Comparison of ENCODE assay signal across 9 cellular contexts in genomic region chr6:16836186-16836981, GRCh38.
DNase-seq lines count a peak whose midpoint lies in the region; ATAC-seq lines count a peak whose summit lies in the region.
"Had no signal": no experiment of that assay in that cellular context is flagged by ENCODE, and none has a peak within 500 bp of the region (broad histone marks: within the 10 kb centered on the region; RNA-seq: fewer than 3 reads in every experiment).

No MANE protein-coding gene starts in this region.

- CTCF ChIA-PET in activated CD8-positive, alpha-beta memory T cell treated with anti-CD3 and anti-CD28 coated beads, Interleukin-2, amount 10 ng/mL, durations not matched to agents 7 days and 5 days (lab: Charles Lee), result interaction anchor here (1.0 to 2.1 kb wide), 9 partner anchors 11 to 326 kb away, joined by 3 to 6 read pairs (median 4); partner anchors contain the start of gene ATXN1

- peaks cover 3% of the 10 kb centered on the region for H3K27me3 Mint-ChIP-seq in activated CD8-positive, alpha-beta memory T cell treated with anti-CD3 and anti-CD28 coated beads, Interleukin-2, amount 10 ng/mL, durations not matched to agents 7 days and 5 days
- peaks cover 8% of the 10 kb centered on the region for H3K27me3 Mint-ChIP-seq in activated T-helper 1 cell treated with anti-CD3 and anti-CD28 coated beads, Interleukin-12 subunit alpha, Interleukin-12 subunit beta, Interleukin-2, Interleukin-4 antibody, amounts not matched to agents 30 ng/mL and 10 ng/mL and 1 ng/mL, durations not matched to agents 14 hours and 24 hours and 36 hours (ENCODE audit: insufficient read depth)

- H3K4me3 Mint-ChIP-seq in activated CD8-positive, alpha-beta memory T cell treated with anti-CD3 and anti-CD28 coated beads, Interleukin-2, amount 10 ng/mL, durations not matched to agents 7 days and 5 days, result peak overlapping the region; percentile 76
- peak overlapping the region; percentile 59 for H3K4me3 Mint-ChIP-seq in activated T-helper 1 cell treated with anti-CD3 and anti-CD28 coated beads, Interleukin-12 subunit alpha, Interleukin-12 subunit beta, Interleukin-2, Interleukin-4 antibody, amounts not matched to agents 30 ng/mL and 10 ng/mL and 1 ng/mL, durations not matched to agents 14 hours and 24 hours and 36 hours
- H3K4me3 Mint-ChIP-seq: neural crest cell had no signal

- DNase-seq in activated CD8-positive, alpha-beta memory T cell treated with anti-CD3 and anti-CD28 coated beads, Interleukin-2, amount 10 ng/mL, durations not matched to agents 7 days and 5 days, result no peak
- no peak for DNase-seq in activated CD8-positive, alpha-beta memory T cell treated with anti-CD3 and anti-CD28 coated beads, Interleukin-2, amount 50 U/mL, for 48 hours
- DNase-seq in activated T-helper 1 cell treated with anti-CD3 and anti-CD28 coated beads, Interleukin-12 subunit alpha, Interleukin-12 subunit beta, Interleukin-2, Interleukin-4 antibody, amounts not matched to agents 30 ng/mL and 10 ng/mL and 1 ng/mL, durations not matched to agents 14 hours and 24 hours and 36 hours (ENCODE audit: low spot score), result no peak
- DNase-seq in GDM1 (lab: John Stamatoyannopoulos, UW), result no peak
- no peak for DNase-seq in mesenteric fat pad (ENCODE audit: low spot score)
- no peak for DNase-seq in NCI-H2227 treated with DMSO at 0.1 percent for 48 hours (lab: John Stamatoyannopoulos, UW)

- H3K36me3 Mint-ChIP-seq in activated CD8-positive, alpha-beta memory T cell treated with anti-CD3 and anti-CD28 coated beads, Interleukin-2, amount 10 ng/mL, durations not matched to agents 7 days and 5 days, result no peaks in the 10 kb centered on the region
- H3K36me3 Mint-ChIP-seq in activated T-helper 1 cell treated with anti-CD3 and anti-CD28 coated beads, Interleukin-12 subunit alpha, Interleukin-12 subunit beta, Interleukin-2, Interleukin-4 antibody, amounts not matched to agents 30 ng/mL and 10 ng/mL and 1 ng/mL, durations not matched to agents 14 hours and 24 hours and 36 hours (ENCODE audit: low read depth), result no peaks in the 10 kb centered on the region

- no peaks in the 10 kb centered on the region for H3K9me3 Mint-ChIP-seq in activated CD8-positive, alpha-beta memory T cell treated with anti-CD3 and anti-CD28 coated beads, Interleukin-2, amount 10 ng/mL, durations not matched to agents 7 days and 5 days (ENCODE audit: low read depth)
- no peaks in the 10 kb centered on the region for H3K9me3 Mint-ChIP-seq in activated T-helper 1 cell treated with anti-CD3 and anti-CD28 coated beads, Interleukin-12 subunit alpha, Interleukin-12 subunit beta, Interleukin-2, Interleukin-4 antibody, amounts not matched to agents 30 ng/mL and 10 ng/mL and 1 ng/mL, durations not matched to agents 14 hours and 24 hours and 36 hours

- peaks cover 39% of the 10 kb centered on the region for H3K4me1 Mint-ChIP-seq in activated CD8-positive, alpha-beta memory T cell treated with anti-CD3 and anti-CD28 coated beads, Interleukin-2, amount 10 ng/mL, durations not matched to agents 7 days and 5 days
- peaks cover 25% of the 10 kb centered on the region for H3K4me1 Mint-ChIP-seq in activated T-helper 1 cell treated with anti-CD3 and anti-CD28 coated beads, Interleukin-12 subunit alpha, Interleukin-12 subunit beta, Interleukin-2, Interleukin-4 antibody, amounts not matched to agents 30 ng/mL and 10 ng/mL and 1 ng/mL, durations not matched to agents 14 hours and 24 hours and 36 hours (ENCODE audit: low read depth)

- no peaks in the 10 kb centered on the region for H3K36me3 ChIP-seq in mucosa of rectum (ENCODE audit: control insufficient read depth in 2 of 2, insufficient read depth in 2 of 2, low read length in 2 of 2)

- peak overlapping the region; percentile 20 to 46 for H3K4me3 ChIP-seq in mucosa of rectum (ENCODE audit: low read length in 2 of 2)

- H3K9me3 ChIP-seq in mucosa of rectum (ENCODE audit: control insufficient read depth in 2 of 2, low read length in 2 of 2), result no peaks in the 10 kb centered on the region

- H3K4me1 ChIP-seq in mucosa of rectum (ENCODE audit: control insufficient read depth in 2 of 2, insufficient read depth in 2 of 2, low read length in 2 of 2), result no peaks in the 10 kb centered on the region

- H3K9ac ChIP-seq in mucosa of rectum (ENCODE audit: low read depth in 1 of 2, low read length in 2 of 2), result no peak overlapping the region

- intact Hi-C loops in activated T-helper 1 cell treated with anti-CD3 and anti-CD28 coated beads, Interleukin-12 subunit alpha, Interleukin-12 subunit beta, Interleukin-2, Interleukin-4 antibody, amounts not matched to agents 30 ng/mL and 10 ng/mL and 1 ng/mL, durations not matched to agents 14 hours and 24 hours and 36 hours (cut with micrococcal nuclease), result loop anchor here (1.0 to 5.0 kb wide), 6 partner anchors 66 to 514 kb away; partner anchors contain the start of gene ATXN1

- peak; percentile 72 for ATAC-seq in activated CD8-positive, alpha-beta memory T cell treated with anti-CD3 and anti-CD28 coated beads, Interleukin-2, amount 10 ng/mL, durations not matched to agents 7 days and 5 days
- ATAC-seq in HG02885 (IDR thresholded peaks at IDR 0.05; ENCODE audit: poor library complexity, unreplicated experiment), result peak; percentile 79

- no peak overlapping the region for H3K27ac ChIP-seq in mucosa of rectum (ENCODE audit: low read depth in 2 of 2, low read length in 2 of 2)

- peak overlapping the region; percentile 94 for H3K27ac Mint-ChIP-seq in activated CD8-positive, alpha-beta memory T cell treated with anti-CD3 and anti-CD28 coated beads, Interleukin-2, amount 10 ng/mL, durations not matched to agents 7 days and 5 days
- peak overlapping the region; percentile 73 for H3K27ac Mint-ChIP-seq in activated T-helper 1 cell treated with anti-CD3 and anti-CD28 coated beads, Interleukin-12 subunit alpha, Interleukin-12 subunit beta, Interleukin-2, Interleukin-4 antibody, amounts not matched to agents 30 ng/mL and 10 ng/mL and 1 ng/mL, durations not matched to agents 14 hours and 24 hours and 36 hours

- H3K27me3 ChIP-seq in mucosa of rectum (ENCODE audit: control insufficient read depth in 2 of 2, insufficient read depth in 2 of 2, low read length in 2 of 2), result no peaks in the 10 kb centered on the region
